ENCODE assay signal across 8 cellular contexts in genomic region chr2:218257390-218257981, GRCh38. TPM values are rescaled to one million over a fixed set of nuclear protein-coding genes. Genes with fewer than 3 reads are reported as not detected.
DNase-seq lines count a peak whose midpoint lies in the region; ATAC-seq and TF ChIP-seq lines count a peak whose summit lies in the region.

No MANE protein-coding gene starts in this region.

- H3K9me3 ChIP-seq in PC-3 (ENCODE audit: low read length): no peaks in the 10 kb centered on the region
- H3K9me3 ChIP-seq in left ventricle myocardium inferior (replicated peaks): no peaks in the 10 kb centered on the region

- H3K9ac ChIP-seq in PC-3 (ENCODE audit: low read length): no peak overlapping the region

- no peaks in the 10 kb centered on the region for H3K9me2 ChIP-seq in PC-3 (replicated peaks; ENCODE audit: low read length)

- H3K4me3 ChIP-seq in PC-3 (ENCODE audit: low read length) (no peak overlapping the region), left ventricle myocardium inferior (no peak overlapping the region)

- CTCF ChIA-PET in PC-3 (lab: Charles Lee): interaction anchor here (0.6 kb wide), 1 partner anchor 68 kb away, joined by 5 read pairs; no protein-coding TSS in a partner anchor

- H3K27me3 ChIP-seq in PC-3 (ENCODE audit: low read length) (no peaks in the 10 kb centered on the region), left ventricle myocardium inferior (ENCODE audit: low read depth) (no peaks in the 10 kb centered on the region)

- H3K4me1 ChIP-seq in PC-3 (ENCODE audit: insufficient read depth, low read length) (no peaks in the 10 kb centered on the region), left ventricle myocardium inferior (peaks cover 60% of the 10 kb centered on the region)

- POLR2A ChIA-PET in PC-3 (lab: Charles Lee; ENCODE audit: unreplicated experiment): no interaction called here

- TF ChIP-seq CTCF in PC-3 (conservative IDR thresholded peaks at IDR 0.05; ENCODE audit: low read depth, low read length) (peak; percentile 69), left ventricle myocardium inferior (IDR thresholded peaks at IDR 0.05; ENCODE audit: borderline replicate concordance) (peak; percentile 54)

- no peaks in the 10 kb centered on the region for H4K20me1 ChIP-seq in PC-3 (ENCODE audit: low read length)

- peaks cover 31% of the 10 kb centered on the region for H3K36me3 ChIP-seq in PC-3 (ENCODE audit: low read depth, low read length)
- H3K36me3 ChIP-seq in left ventricle myocardium inferior: peaks cover 34% of the 10 kb centered on the region

- H3K27ac ChIP-seq in PC-3 (ENCODE audit: low read length): no peak overlapping the region
- peak overlapping the region; percentile 88 for H3K27ac ChIP-seq in left ventricle myocardium inferior (replicated peaks)

- intact Hi-C loops in PC-3 (cut with micrococcal nuclease): loop anchor here (1.0 kb wide), 1 partner anchor 71 kb away; no protein-coding TSS in a partner anchor
- intact Hi-C loops in left ventricle myocardium inferior (cut with micrococcal nuclease): no loop called here

- no peaks in the 10 kb centered on the region for H3F3A ChIP-seq in PC-3 (ENCODE audit: low read length, unreplicated experiment)

- DNase-seq in NCI-H82 (lab: John Stamatoyannopoulos, UW): peak; percentile 53
- DNase-seq in NCI-H82 treated with DMSO at 0.1 percent for 48 hours (lab: John Stamatoyannopoulos, UW; ENCODE audit: unreplicated experiment): no peak
- peak; percentile 45 for DNase-seq in PC-3
- DNase-seq in activated T-helper 1 cell treated with anti-CD3 and anti-CD28 coated beads, Interleukin-2, amount 50 U/mL, for 16 hours (ENCODE audit: low read depth in 1 of 2, low spot score in 1 of 2): peak; percentile 22 to 49
- no peak for DNase-seq in left ventricle myocardium inferior
- DNase-seq in stimulated activated CD4-positive, alpha-beta T cell treated with anti-CD3 and anti-CD28 coated beads, Interleukin-2, amount 100 ng/mL, for 24 hours: peak; percentile 74 to 75
- DNase-seq in NCI-H774 (lab: John Stamatoyannopoulos, UW): no peak

- H3K79me2 ChIP-seq in PC-3 (ENCODE audit: low read length): no peaks in the 10 kb centered on the region

- H3K4me2 ChIP-seq in PC-3 (ENCODE audit: low read length): no peak overlapping the region

- no peak overlapping the region for H2AFZ ChIP-seq in PC-3 (ENCODE audit: low read length)

- TSS peak; percentile 17 for BruUV-seq in PC-3 (replicated peaks; lab: Mats Ljungman, UMichigan)

- ATAC-seq in HG02884 (IDR thresholded peaks at IDR 0.05; ENCODE audit: unreplicated experiment) (peak; percentile 68), PC-3 (no peak)

RNA-seq across cellular contexts. Expression of gene GPBAR1, which starts 3.3 kb away (rescaled TPM):
- total RNA-seq in PC-3 (2014; rRNA removed) (0.18 TPM in 1 of 2 replicates, not detected in the other), left ventricle myocardium inferior (1.5 TPM)

RNA-seq across cellular contexts. Expression of gene AAMP, which starts 12.5 kb away (rescaled TPM):
- total RNA-seq in PC-3 (2014; rRNA removed) (272 and 312 TPM in 2 replicates), left ventricle myocardium inferior (50.5 TPM)

RNA-seq across cellular contexts. Expression of gene PNKD, which starts 12.8 kb away (rescaled TPM):
- total RNA-seq in PC-3 (2014; rRNA removed): 95.5 and 97.7 TPM in 2 replicates
- 75.4 TPM for total RNA-seq in left ventricle myocardium inferior

RNA-seq across cellular contexts. Expression of gene TMBIM1, which starts 34.8 kb away (rescaled TPM):
- total RNA-seq in PC-3 (2014; rRNA removed): 42.8 and 45.0 TPM in 2 replicates
- total RNA-seq in left ventricle myocardium inferior: 111 TPM

RNA-seq across cellular contexts. Expression of gene ARPC2, which starts 40.5 kb away (rescaled TPM):
- total RNA-seq in PC-3 (2014; rRNA removed) (210 and 213 TPM in 2 replicates), left ventricle myocardium inferior (135 TPM)

Comparison
In these comparisons a context has a peak if more than half of its experiments do, and no peak if none do; other contexts are left out.
1. DNase-seq: peak in NCI-H82 (single experiment), PC-3 (single experiment), activated T-helper 1 cell treated with anti-CD3 and anti-CD28 coated beads, Interleukin-2, amount 50 U/mL, for 16 hours (2 of 2) and stimulated activated CD4-positive, alpha-beta T cell treated with anti-CD3 and anti-CD28 coated beads, Interleukin-2, amount 100 ng/mL, for 24 hours (2 of 2); none in NCI-H82 treated with DMSO at 0.1 percent for 48 hours (single experiment), left ventricle myocardium inferior (single experiment) and NCI-H774 (single experiment).